ENCODE assay signal across 9 cellular contexts in the genomic region with DNA sequence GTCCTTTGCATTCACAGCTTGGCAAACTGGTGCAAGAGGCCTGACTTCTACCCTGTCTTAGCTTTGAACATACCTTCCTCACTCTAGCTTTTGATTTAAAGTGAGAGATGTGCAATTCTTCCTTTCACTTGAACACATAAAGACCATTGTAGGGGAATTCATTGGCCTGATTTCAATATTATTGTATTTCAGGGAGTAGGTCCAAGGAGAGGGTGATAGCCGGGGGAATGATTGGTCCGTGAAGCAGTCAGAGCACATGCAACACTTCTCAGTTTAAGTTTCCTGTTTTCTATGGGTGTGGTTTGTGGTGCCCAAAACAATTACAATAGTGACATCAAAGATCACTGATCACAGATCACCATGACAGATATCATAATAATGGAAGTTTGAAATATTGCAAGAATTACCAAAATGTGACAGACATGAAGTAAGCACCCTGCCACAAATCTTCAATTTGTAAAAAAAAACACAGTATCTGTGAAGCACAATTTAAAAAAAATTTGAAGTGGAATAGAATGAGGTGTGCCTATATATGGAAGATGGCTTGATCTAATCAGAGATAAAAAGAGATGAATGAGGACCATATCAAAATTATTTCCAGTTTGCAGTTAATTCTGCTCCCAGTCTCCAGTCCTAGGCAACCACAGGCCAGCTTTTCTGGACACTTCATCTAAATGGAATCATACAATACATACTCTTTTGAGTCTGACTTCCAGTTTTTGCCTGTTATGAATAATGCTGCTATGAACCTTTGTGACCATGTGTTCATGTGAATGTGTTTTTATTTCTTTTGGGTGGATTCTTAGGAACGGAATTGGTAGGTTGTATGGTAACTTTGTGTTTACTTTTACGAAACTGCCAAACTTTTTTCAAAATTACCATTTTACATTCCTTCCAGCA. TPM values are rescaled to one million over a fixed set of nuclear protein-coding genes. Genes with fewer than 3 reads are reported as not detected.
A peak's percentile ranks its signal among the peaks of the same experiment; 100 is the strongest.
DNase-seq lines count a peak whose midpoint lies in the region; ATAC-seq lines count a peak whose summit lies in the region.
"Had no signal": no experiment of that assay in that cellular context is flagged by ENCODE, and none has a peak within 500 bp of the region (broad histone marks: within the 10 kb centered on the region; RNA-seq: fewer than 3 reads in every experiment).

No MANE protein-coding gene starts in this region.

- peaks cover 0 to 3% of the 10 kb centered on the region in 2 experiments for H3K9me3 ChIP-seq in CD4-positive, CD25-positive, alpha-beta regulatory T cell (ENCODE audit: control insufficient read depth in 2 of 2, low read length in 2 of 2)
- no peaks in the 10 kb centered on the region for H3K9me3 ChIP-seq in naive thymus-derived CD4-positive, alpha-beta T cell (ENCODE audit: control insufficient read depth in 2 of 3, low read length in 3 of 3)

- peak; percentile 48 to 85 (median 77) for DNase-seq in CD4-positive, CD25-positive, alpha-beta regulatory T cell
- peak; percentile 25 for DNase-seq in activated gamma-delta T cell treated with anti-CD3 and anti-CD28 coated beads, Interleukin-2, amount 50 U/mL, for 16 hours (ENCODE audit: low read depth)
- DNase-seq in naive thymus-derived CD4-positive, alpha-beta T cell, result peak in 7 of 9 donors; percentile 56 to 82 (median 72)
- no peak for DNase-seq in DMS53 treated with DMSO at 0.1 percent for 48 hours (lab: John Stamatoyannopoulos, UW; ENCODE audit: unreplicated experiment)
- DNase-seq in glomerular visceral epithelial cell (ENCODE audit: extremely low spot score), result no peak
- DNase-seq in NCI-H345 (lab: John Stamatoyannopoulos, UW), result no peak
- DNase-seq: NCI-H2029 treated with DMSO at 0.1 percent for 48 hours had no signal

- CTCF ChIA-PET in naive thymus-derived CD4-positive, alpha-beta T cell (lab: Charles Lee), result interaction anchor here (0.6 to 7.1 kb wide), 8 partner anchors 30 to 356 kb away, joined by 3 to 91 read pairs (median 4); partner anchors contain the start of genes DUSP16 and MANSC1

- POLR2A ChIA-PET in naive thymus-derived CD4-positive, alpha-beta T cell (lab: Charles Lee), result interaction anchor here (0.5 to 4.3 kb wide), 17 partner anchors 15 to 345 kb away, joined by 3 to 27 read pairs (median 3); partner anchors contain the start of gene DUSP16

- ATAC-seq in CD4-positive, CD25-positive, alpha-beta regulatory T cell (ENCODE audit: low read depth in 2 of 2), result peak; percentile 66 to 69
- ATAC-seq in HG02981 (IDR thresholded peaks at IDR 0.05; ENCODE audit: unreplicated experiment) (peak; percentile 62), GM19395 (IDR thresholded peaks at IDR 0.05; ENCODE audit: unreplicated experiment) (no peak)
- ATAC-seq in naive thymus-derived CD4-positive, alpha-beta T cell, result peak; percentile 92

- peaks cover 45 to 78% (median 60%) of the 10 kb centered on the region in 4 donors for H3K4me1 Mint-ChIP-seq in CD4-positive, CD25-positive, alpha-beta regulatory T cell
- peaks cover 16 to 62% (median 52%) of the 10 kb centered on the region in 7 donors for H3K4me1 Mint-ChIP-seq in naive thymus-derived CD4-positive, alpha-beta T cell

- no peaks in the 10 kb centered on the region for H3K36me3 ChIP-seq in CD4-positive, CD25-positive, alpha-beta regulatory T cell (ENCODE audit: control insufficient read depth, insufficient read depth, low read length)
- H3K36me3 ChIP-seq in naive thymus-derived CD4-positive, alpha-beta T cell (ENCODE audit: control insufficient read depth in 2 of 3, insufficient read depth in 3 of 3, low read length in 3 of 3), result peaks cover 0 to 4% (median 0%) of the 10 kb centered on the region in 3 experiments

- H3K4me3 ChIP-seq in CD4-positive, CD25-positive, alpha-beta regulatory T cell (ENCODE audit: low read depth, low read length), result peak overlapping the region; percentile 46
- no peak overlapping the region for H3K4me3 ChIP-seq in naive thymus-derived CD4-positive, alpha-beta T cell (ENCODE audit: low read length)

- peaks cover 0 to 9% (median 1%) of the 10 kb centered on the region in 7 donors for H3K9me3 Mint-ChIP-seq in CD4-positive, CD25-positive, alpha-beta regulatory T cell
- peaks cover 0 to 11% (median 0%) of the 10 kb centered on the region in 11 donors for H3K9me3 Mint-ChIP-seq in naive thymus-derived CD4-positive, alpha-beta T cell

- H3K4me3 Mint-ChIP-seq in CD4-positive, CD25-positive, alpha-beta regulatory T cell, result peak overlapping the region; percentile 44 to 53 (median 48)
- peak overlapping the region in 7 of 10 donors; percentile 7 to 65 (median 30) for H3K4me3 Mint-ChIP-seq in naive thymus-derived CD4-positive, alpha-beta T cell

- H3K36me3 Mint-ChIP-seq in CD4-positive, CD25-positive, alpha-beta regulatory T cell, result peaks cover 30% of the 10 kb centered on the region
- peaks cover 0 to 42% (median 37%) of the 10 kb centered on the region in 5 donors for H3K36me3 Mint-ChIP-seq in naive thymus-derived CD4-positive, alpha-beta T cell

- intact Hi-C loops in naive thymus-derived CD4-positive, alpha-beta T cell (cut with micrococcal nuclease), result loop anchor here (1.0 to 5.0 kb wide), 3 partner anchors 63 to 407 kb away; partner anchors contain the start of gene APOLD1 (in 1 of the 2)

- peak overlapping the region; percentile 92 to 99 (median 94) for H3K27ac Mint-ChIP-seq in CD4-positive, CD25-positive, alpha-beta regulatory T cell
- peak overlapping the region; percentile 78 to 98 (median 91) for H3K27ac Mint-ChIP-seq in naive thymus-derived CD4-positive, alpha-beta T cell

- peaks cover 60% of the 10 kb centered on the region for H3K4me1 ChIP-seq in CD4-positive, CD25-positive, alpha-beta regulatory T cell (ENCODE audit: control insufficient read depth, insufficient read depth, low read length, poor library complexity, severe bottlenecking)
- peaks cover 21 to 68% of the 10 kb centered on the region in 2 donors for H3K4me1 ChIP-seq in naive thymus-derived CD4-positive, alpha-beta T cell (ENCODE audit: control insufficient read depth in 2 of 2, insufficient read depth in 2 of 2, low read length in 2 of 2)

- H3K27me3 Mint-ChIP-seq in CD4-positive, CD25-positive, alpha-beta regulatory T cell, result no peaks in the 10 kb centered on the region
- no peaks in the 10 kb centered on the region for H3K27me3 Mint-ChIP-seq in naive thymus-derived CD4-positive, alpha-beta T cell

- H3K27me3 ChIP-seq in CD4-positive, CD25-positive, alpha-beta regulatory T cell (ENCODE audit: control insufficient read depth, insufficient read depth, low read length), result no peaks in the 10 kb centered on the region
- H3K27me3 ChIP-seq in naive thymus-derived CD4-positive, alpha-beta T cell (ENCODE audit: control insufficient read depth in 2 of 2, insufficient read depth in 2 of 2, low read length in 2 of 2), result no peaks in the 10 kb centered on the region

- peak overlapping the region; percentile 88 for H3K27ac ChIP-seq in CD4-positive, CD25-positive, alpha-beta regulatory T cell (ENCODE audit: insufficient read depth, low read length, poor library complexity, severe bottlenecking)
- H3K27ac ChIP-seq in naive thymus-derived CD4-positive, alpha-beta T cell (ENCODE audit: low read depth, low read length), result peak overlapping the region; percentile 56

RNA-seq across cellular contexts. Expression of gene BORCS5, which starts 23.2 kb away (rescaled TPM):
- 39.2 TPM for total RNA-seq in CD4-positive, CD25-positive, alpha-beta regulatory T cell
- 10 to 100 TPM; 25.0 to 37.7 (median 30.9) TPM for polyA plus RNA-seq in CD4-positive, CD25-positive, alpha-beta regulatory T cell
- 10 to 100 TPM; 15.3 to 28.2 (median 22.1) TPM for total RNA-seq in naive thymus-derived CD4-positive, alpha-beta T cell
- 10 to 100 TPM in 1 of 2 donors, 1 to 10 TPM in 1; 8.4 to 15.6 TPM for polyA plus RNA-seq in naive thymus-derived CD4-positive, alpha-beta T cell

RNA-seq across cellular contexts. Expression of gene MANSC1, which starts 30.0 kb away (rescaled TPM):
- total RNA-seq in CD4-positive, CD25-positive, alpha-beta regulatory T cell, result 0.22 TPM
- 1 to 10 TPM in 2 of 4 donors, under 1 TPM in 2; 0.43 to 1.3 (median 0.89) TPM for polyA plus RNA-seq in CD4-positive, CD25-positive, alpha-beta regulatory T cell
- 1 to 10 TPM in 1 of 5 experiments, under 1 TPM in 4; 0.60 to 1.3 (median 0.94) TPM for total RNA-seq in naive thymus-derived CD4-positive, alpha-beta T cell
- polyA plus RNA-seq in naive thymus-derived CD4-positive, alpha-beta T cell, result 1 to 10 TPM; 4.2 TPM

Comparison
In these comparisons a context has a peak if more than half of its experiments do, and no peak if none do; other contexts are left out.
1. DNase-seq: peak in CD4-positive, CD25-positive, alpha-beta regulatory T cell (3 of 3), activated gamma-delta T cell treated with anti-CD3 and anti-CD28 coated beads, Interleukin-2, amount 50 U/mL, for 16 hours (single experiment) and naive thymus-derived CD4-positive, alpha-beta T cell (7 of 9); none in DMS53 treated with DMSO at 0.1 percent for 48 hours (single experiment), glomerular visceral epithelial cell (single experiment) and NCI-H345 (single experiment).